8 cellular contexts compared by ENCODE assay signal in the genomic region with DNA sequence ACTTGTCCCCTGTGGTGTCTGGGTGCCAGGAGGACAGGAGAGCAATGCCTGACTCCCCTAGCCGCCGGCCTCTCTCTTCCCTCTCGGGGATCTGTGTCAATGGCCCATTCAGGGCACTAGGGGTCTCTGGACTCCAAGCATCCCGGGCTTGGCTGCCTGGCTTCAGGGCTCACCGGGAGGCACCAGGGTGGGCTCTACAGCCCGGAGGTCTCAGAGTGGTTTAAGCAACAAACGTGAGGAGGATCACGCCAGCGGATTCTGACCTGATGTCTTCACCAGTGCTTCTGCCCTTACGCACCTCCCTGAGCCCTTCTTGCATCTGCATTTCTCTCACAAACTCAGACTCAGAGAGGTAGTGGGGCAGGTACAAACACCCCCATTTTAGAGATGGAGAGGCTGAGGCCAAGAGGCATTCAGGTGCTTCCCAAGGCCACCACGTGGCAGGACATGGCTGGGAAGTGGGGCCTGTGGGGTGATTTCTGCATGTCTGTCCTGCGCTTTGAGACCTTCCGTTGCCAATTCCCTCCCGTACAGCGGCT.
DNase-seq lines count a peak whose midpoint lies in the region; ATAC-seq lines count a peak whose summit lies in the region.

No MANE protein-coding gene starts in this region.

- H2AFZ ChIP-seq in Karpas-422 (ENCODE audit: low read length), result no peak overlapping the region

- H3K4me1 ChIP-seq in Karpas-422 (ENCODE audit: low read length), result no peaks in the 10 kb centered on the region

- H3K9ac ChIP-seq in Karpas-422 (ENCODE audit: low read length), result no peak overlapping the region

- H3K4me1 Mint-ChIP-seq in activated CD8-positive, alpha-beta T cell treated with anti-CD3 and anti-CD28 coated beads, Interleukin-2, amount 10 ng/mL, durations not matched to agents 7 days and 5 days (ENCODE audit: low read depth), result no peaks in the 10 kb centered on the region
- H3K4me1 Mint-ChIP-seq in stimulated activated naive CD8-positive, alpha-beta T cell treated with anti-CD3 and anti-CD28 coated beads, Interleukin-15, amount 100 ng/mL, for 72 hours, result no peaks in the 10 kb centered on the region
- H3K4me1 Mint-ChIP-seq in stimulated activated memory B cell treated with anti-CD40 and anti-IgM and Interleukin-4, amounts not matched to agents 10 μg/mL and 1 μg/mL and 100 μg/mL, for 72 hours, result no peaks in the 10 kb centered on the region

- no peaks in the 10 kb centered on the region for H3K9me3 ChIP-seq in Karpas-422 (ENCODE audit: low read length)

- no peaks in the 10 kb centered on the region for H3K36me3 ChIP-seq in Karpas-422 (ENCODE audit: insufficient read depth, low read length)

- H3K36me3 Mint-ChIP-seq in activated CD8-positive, alpha-beta T cell treated with anti-CD3 and anti-CD28 coated beads, Interleukin-2, amount 10 ng/mL, durations not matched to agents 7 days and 5 days (ENCODE audit: low read depth), result no peaks in the 10 kb centered on the region
- no peaks in the 10 kb centered on the region for H3K36me3 Mint-ChIP-seq in stimulated activated memory B cell treated with anti-CD40 and anti-IgM and Interleukin-4, amounts not matched to agents 10 μg/mL and 1 μg/mL and 100 μg/mL, for 72 hours

- no peaks in the 10 kb centered on the region for H3K27me3 Mint-ChIP-seq in activated CD8-positive, alpha-beta T cell treated with anti-CD3 and anti-CD28 coated beads, Interleukin-2, amount 10 ng/mL, durations not matched to agents 7 days and 5 days (ENCODE audit: low read depth)
- peaks cover 10% of the 10 kb centered on the region for H3K27me3 Mint-ChIP-seq in stimulated activated naive CD8-positive, alpha-beta T cell treated with anti-CD3 and anti-CD28 coated beads, Interleukin-15, amount 100 ng/mL, for 72 hours
- H3K27me3 Mint-ChIP-seq in stimulated activated memory B cell treated with anti-CD40 and anti-IgM and Interleukin-4, amounts not matched to agents 10 μg/mL and 1 μg/mL and 100 μg/mL, for 72 hours, result peaks cover 32% of the 10 kb centered on the region

- ATAC-seq in GM21737 (IDR thresholded peaks at IDR 0.05; ENCODE audit: unreplicated experiment) (peak; percentile 72), left ventricle myocardium superior (peak; percentile 69)
- peak; percentile 71 for ATAC-seq in activated CD8-positive, alpha-beta T cell treated with anti-CD3 and anti-CD28 coated beads, Interleukin-2, amount 10 ng/mL, durations not matched to agents 7 days and 5 days
- no peak for ATAC-seq in stimulated activated naive CD8-positive, alpha-beta T cell treated with anti-CD3 and anti-CD28 coated beads, Interleukin-15, amount 100 ng/mL, for 72 hours
- no peak for ATAC-seq in stimulated activated memory B cell treated with anti-CD40 and anti-IgM and Interleukin-4, amounts not matched to agents 10 μg/mL and 1 μg/mL and 100 μg/mL, for 72 hours

- no peak overlapping the region for H3K4me3 Mint-ChIP-seq in activated CD8-positive, alpha-beta T cell treated with anti-CD3 and anti-CD28 coated beads, Interleukin-2, amount 10 ng/mL, durations not matched to agents 7 days and 5 days
- H3K4me3 Mint-ChIP-seq in stimulated activated naive CD8-positive, alpha-beta T cell treated with anti-CD3 and anti-CD28 coated beads, Interleukin-15, amount 100 ng/mL, for 72 hours, result no peak overlapping the region
- H3K4me3 Mint-ChIP-seq in stimulated activated memory B cell treated with anti-CD40 and anti-IgM and Interleukin-4, amounts not matched to agents 10 μg/mL and 1 μg/mL and 100 μg/mL, for 72 hours, result no peak overlapping the region

- DNase-seq in A172 (ENCODE audit: low spot score) (peak; percentile 24), ELF-1 (ENCODE audit: low read depth, low spot score) (peak; percentile 71), Karpas-422 (peak; percentile 81), left ventricle myocardium superior (peak; percentile 49)
- peak; percentile 33 for DNase-seq in activated CD8-positive, alpha-beta T cell treated with anti-CD3 and anti-CD28 coated beads, Interleukin-2, amount 10 ng/mL, durations not matched to agents 7 days and 5 days
- peak; percentile 15 to 16 for DNase-seq in stimulated activated naive CD8-positive, alpha-beta T cell treated with anti-CD3 and anti-CD28 coated beads, Interleukin-15, amount 100 ng/mL, for 72 hours

- no peaks in the 10 kb centered on the region for H3K27me3 ChIP-seq in Karpas-422 (ENCODE audit: low read length)

- no peaks in the 10 kb centered on the region for H3K79me2 ChIP-seq in Karpas-422 (ENCODE audit: low read length)

- no peak overlapping the region for H3K4me2 ChIP-seq in Karpas-422 (ENCODE audit: low read depth, low read length, poor library complexity, severe bottlenecking)

- CTCF ChIA-PET in activated CD8-positive, alpha-beta T cell treated with anti-CD3 and anti-CD28 coated beads, Interleukin-2, amount 10 ng/mL, durations not matched to agents 7 days and 5 days (lab: Charles Lee), result no interaction called here

- intact Hi-C loops in left ventricle myocardium superior (cut with micrococcal nuclease), result no loop called here

- H3K27ac Mint-ChIP-seq in activated CD8-positive, alpha-beta T cell treated with anti-CD3 and anti-CD28 coated beads, Interleukin-2, amount 10 ng/mL, durations not matched to agents 7 days and 5 days, result no peak overlapping the region
- H3K27ac Mint-ChIP-seq in stimulated activated naive CD8-positive, alpha-beta T cell treated with anti-CD3 and anti-CD28 coated beads, Interleukin-15, amount 100 ng/mL, for 72 hours, result no peak overlapping the region
- H3K27ac Mint-ChIP-seq in stimulated activated memory B cell treated with anti-CD40 and anti-IgM and Interleukin-4, amounts not matched to agents 10 μg/mL and 1 μg/mL and 100 μg/mL, for 72 hours, result no peak overlapping the region

- H3K9me3 Mint-ChIP-seq in activated CD8-positive, alpha-beta T cell treated with anti-CD3 and anti-CD28 coated beads, Interleukin-2, amount 10 ng/mL, durations not matched to agents 7 days and 5 days (ENCODE audit: insufficient read depth), result no peaks in the 10 kb centered on the region
- no peaks in the 10 kb centered on the region for H3K9me3 Mint-ChIP-seq in stimulated activated naive CD8-positive, alpha-beta T cell treated with anti-CD3 and anti-CD28 coated beads, Interleukin-15, amount 100 ng/mL, for 72 hours
- H3K9me3 Mint-ChIP-seq in stimulated activated memory B cell treated with anti-CD40 and anti-IgM and Interleukin-4, amounts not matched to agents 10 μg/mL and 1 μg/mL and 100 μg/mL, for 72 hours, result no peaks in the 10 kb centered on the region

- POLR2A ChIA-PET in activated CD8-positive, alpha-beta T cell treated with anti-CD3 and anti-CD28 coated beads, Interleukin-2, amount 10 ng/mL, durations not matched to agents 7 days and 5 days (lab: Charles Lee), result no interaction called here

- H4K20me1 ChIP-seq in Karpas-422 (ENCODE audit: insufficient read depth, low read depth, low read length), result no peaks in the 10 kb centered on the region

- H3K4me3 ChIP-seq in Karpas-422 (ENCODE audit: low read length), result no peak overlapping the region

- H3K27ac ChIP-seq in Karpas-422 (ENCODE audit: low read length), result no peak overlapping the region

- no peaks in the 10 kb centered on the region for H3K9me2 ChIP-seq in Karpas-422 (replicated peaks; ENCODE audit: insufficient read depth, low read length)

Comparison
In these comparisons a context has a peak if more than half of its experiments do, and no peak if none do; other contexts are left out.
1. DNase-seq: peak in every context shown above with its lines; median percentile 81 in Karpas-422; 71 in ELF-1; 49 in left ventricle myocardium superior; 33 in activated CD8-positive, alpha-beta T cell treated with anti-CD3 and anti-CD28 coated beads, Interleukin-2, amount 10 ng/mL, durations not matched to agents 7 days and 5 days; 24 in A172; 16 in stimulated activated naive CD8-positive, alpha-beta T cell treated with anti-CD3 and anti-CD28 coated beads, Interleukin-15, amount 100 ng/mL, for 72 hours.
2. ATAC-seq: peak in GM21737 (single experiment), activated CD8-positive, alpha-beta T cell treated with anti-CD3 and anti-CD28 coated beads, Interleukin-2, amount 10 ng/mL, durations not matched to agents 7 days and 5 days (single experiment) and left ventricle myocardium superior (single experiment); none in stimulated activated naive CD8-positive, alpha-beta T cell treated with anti-CD3 and anti-CD28 coated beads, Interleukin-15, amount 100 ng/mL, for 72 hours (single experiment) and stimulated activated memory B cell treated with anti-CD40 and anti-IgM and Interleukin-4, amounts not matched to agents 10 μg/mL and 1 μg/mL and 100 μg/mL, for 72 hours (single experiment).